7 cellular contexts compared by ENCODE assay signal in the genomic region with DNA sequence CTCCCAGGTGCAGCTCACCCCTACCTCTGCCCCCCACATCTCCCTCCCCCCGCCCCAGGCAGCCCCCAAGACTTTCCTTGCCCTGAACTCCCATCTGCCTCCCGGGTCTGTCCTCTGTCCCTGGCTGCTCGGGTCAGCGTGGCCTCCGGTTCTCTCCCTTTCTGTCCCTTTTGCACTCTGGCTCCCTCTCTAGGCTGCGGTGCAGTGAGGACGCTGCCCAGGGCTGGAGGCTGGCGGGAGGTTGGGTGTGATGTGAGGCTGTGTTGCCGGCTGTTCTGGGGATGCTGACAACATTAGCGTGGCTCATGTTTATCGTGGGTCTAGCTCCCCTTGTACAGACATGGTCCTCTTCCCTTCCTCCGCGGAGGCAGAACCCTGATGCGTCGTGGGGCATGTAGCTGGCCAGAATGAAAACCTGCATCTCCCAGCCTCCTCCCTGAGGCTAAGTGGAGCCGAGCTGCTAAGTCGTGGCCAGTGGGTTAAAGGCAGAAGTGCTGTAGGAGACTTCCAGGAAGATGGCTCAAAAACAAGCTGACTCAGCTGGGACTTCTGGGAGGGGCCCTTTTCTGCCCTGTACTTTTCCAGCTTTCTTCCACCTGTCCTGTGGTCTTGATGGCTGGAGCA. TPM values are rescaled to one million over a fixed set of nuclear protein-coding genes. Genes with fewer than 3 reads are reported as not detected.
DNase-seq lines count a peak whose midpoint lies in the region; FAIRE-seq and TF ChIP-seq lines count a peak whose summit lies in the region.
"Not testable (repeated sequence)": the region's sequence is repeated elsewhere in the genome, so short reads cannot be mapped to it uniquely, and the experiment has no call there.

No MANE protein-coding gene starts in this region.

- not testable (repeated sequence) for H3K9me3 Mint-ChIP-seq in chondrocyte (ENCODE audit: low read depth); nephron progenitor cell

- H3K36me3 Mint-ChIP-seq in chondrocyte (ENCODE audit: low read depth); nephron progenitor cell (ENCODE audit: low read depth): not testable (repeated sequence)

- H3K27me3 ChIP-seq in HL-60 (ENCODE audit: insufficient read depth, poor library complexity, severe bottlenecking): not testable (repeated sequence)

- TF ChIP-seq CTCF in D721Med (IDR thresholded peaks at IDR 0.05; ENCODE audit: insufficient read depth, missing control alignments) (peak; percentile 1), chondrocyte (IDR thresholded peaks at IDR 0.05) (peak; percentile 12)
- not testable (repeated sequence) for TF ChIP-seq CTCF in HL-60 (IDR thresholded peaks at IDR 0.05; ENCODE audit: insufficient read depth, low read length); nephron progenitor cell (IDR thresholded peaks at IDR 0.05)

- H3K4me1 Mint-ChIP-seq in chondrocyte (ENCODE audit: low read depth); nephron progenitor cell: not testable (repeated sequence)

- H3K27me3 Mint-ChIP-seq in chondrocyte (ENCODE audit: low read depth): peaks cover 24% of the 10 kb centered on the region
- H3K27me3 Mint-ChIP-seq in nephron progenitor cell (ENCODE audit: low read depth, poor library complexity): peaks cover 36% of the 10 kb centered on the region

- H3K27ac ChIP-seq in HL-60 (replicated peaks): peak overlapping the region; percentile 85

- not testable (repeated sequence) for FAIRE-seq in D721Med (lab: Jason Lieb, UNC)

- H3K27ac Mint-ChIP-seq in chondrocyte (ENCODE audit: unreplicated experiment); nephron progenitor cell: not testable (repeated sequence)

- H3K4me3 ChIP-seq in HL-60 (replicated peaks; ENCODE audit: insufficient read depth, low read length): not testable (repeated sequence)

- in situ Hi-C loops in SK-MEL-5 (cut with HindIII; ENCODE audit: low pct_unique_long_range_greater_than_20kb, low sequenced_read_pairs): not testable (repeated sequence)

- DNase-seq in D721Med (ENCODE audit: insufficient read length, low spot score): not testable (repeated sequence)
- DNase-seq in HL-60 (ENCODE audit: low read depth in 1 of 2, low spot score in 1 of 2) (peak; percentile 41 to 71), NCI-H460 (ENCODE audit: extremely low read depth, low read depth) (peak; percentile 9), SK-MEL-5 (ENCODE audit: low read depth, low spot score) (peak; percentile 58), chondrocyte (ENCODE audit: low spot score) (peak; percentile 83), islet precursor cell (peak; percentile 80), nephron progenitor cell (peak; percentile 20)

- H3K4me3 Mint-ChIP-seq in chondrocyte (ENCODE audit: unreplicated experiment); nephron progenitor cell: not testable (repeated sequence)

RNA-seq across cellular contexts. Expression of gene LRPAP1, which starts 24.1 kb away (rescaled TPM):
- 142 and 153 TPM in 2 replicates for total RNA-seq in NCI-H460 (2014; rRNA removed; shearing (Covaris generic))
- polyA plus RNA-seq in NCI-H460 (2014; cell fraction: nucleus; rRNA removed): 282 and 332 TPM in 2 replicates
- 528 and 584 TPM in 2 replicates for total RNA-seq in SK-MEL-5 (2014; rRNA removed; shearing (Covaris generic))
- polyA plus RNA-seq in SK-MEL-5 (2015; cell fraction: cytosol; rRNA removed): 812 and 884 TPM in 2 replicates
- polyA plus RNA-seq in SK-MEL-5 (2015; cell fraction: nucleus; rRNA removed): 134 TPM in 2 replicates
- 135 to 142 TPM (median 142 TPM) in 3 replicates for total RNA-seq in chondrocyte
